ENCODE assay signal across 9 cellular contexts in genomic region chrX:38717871-38718270, GRCh38.
DNase-seq lines count a peak whose midpoint lies in the region; ATAC-seq and TF ChIP-seq lines count a peak whose summit lies in the region.
"Had no signal": no experiment of that assay in that cellular context is flagged by ENCODE, and none has a peak within 500 bp of the region (broad histone marks: within the 10 kb centered on the region; RNA-seq: fewer than 3 reads in every experiment).

No MANE protein-coding gene starts in this region.

- no peak overlapping the region for H3K27ac ChIP-seq in body of pancreas
- no peak overlapping the region for H3K27ac ChIP-seq in PC-9
- H3K27ac ChIP-seq: BLaER1 had no signal

- no peak for TF ChIP-seq POLR2A in body of pancreas (IDR thresholded peaks at IDR 0.05)

- peak; percentile 1 for DNase-seq in NCI-H146 (lab: John Stamatoyannopoulos, UW)
- DNase-seq in NCI-H146 treated with DMSO at 0.1 percent for 48 hours (lab: John Stamatoyannopoulos, UW; ENCODE audit: unreplicated experiment), result no peak
- DNase-seq in body of pancreas, result peak in 2 of 4 donors; percentile 4 to 11
- DNase-seq in non-pigmented ciliary epithelial cell (ENCODE audit: low read depth), result peak; percentile 1
- no peak for DNase-seq in PC-9

- intact Hi-C loops in body of pancreas (cut with DNase I), result no loop called here
- intact Hi-C loops in PC-9 (cut with micrococcal nuclease; ENCODE audit: unreplicated experiment), result no loop called here

- BruUV-seq in PC-9 (replicated peaks; lab: Mats Ljungman, UMichigan), result no TSS peak

- CTCF ChIA-PET in PC-9 (lab: Charles Lee), result no interaction called here

- H3K27me3 ChIP-seq in body of pancreas (no peaks in the 10 kb centered on the region), PC-9 (ENCODE audit: insufficient read depth, low read depth) (no peaks in the 10 kb centered on the region)
- H3K27me3 ChIP-seq: BLaER1 had no signal

- POLR2A ChIA-PET in PC-9 (lab: Charles Lee; ENCODE audit: unreplicated experiment), result no interaction called here

- 7 to 11% methylated on average over 1 of the region's 1 CpG for WGBS in body of pancreas, 2 donors

- H3F3A ChIP-seq in PC-9 (ENCODE audit: insufficient read depth, low read depth), result no peaks in the 10 kb centered on the region

- TF ChIP-seq CTCF in LNCAP (IDR thresholded peaks at IDR 0.05) (peak; percentile 43; the same call in 1 of the 2 replicates), body of pancreas (IDR thresholded peaks at IDR 0.05) (peak in 4 of 7 experiments; percentile 19 to 41 (median 22)), PC-9 (conservative IDR thresholded peaks at IDR 0.05) (no peak)

- H3K4me2 ChIP-seq in PC-9, result no peak overlapping the region
- H3K4me2 ChIP-seq: BLaER1 had no signal

- no peak overlapping the region for H2AFZ ChIP-seq in PC-9

- H3K9me3 ChIP-seq in body of pancreas (no peaks in the 10 kb centered on the region), PC-9 (ENCODE audit: insufficient read depth, low read depth) (no peaks in the 10 kb centered on the region)
- H3K9me3 ChIP-seq: BLaER1 had no signal

- H3K9me2 ChIP-seq in PC-9 (ENCODE audit: insufficient read depth), result no peaks in the 10 kb centered on the region

- H3K4me3 ChIP-seq in body of pancreas (no peak overlapping the region), PC-9 (no peak overlapping the region)
- H3K4me3 ChIP-seq: BLaER1 had no signal

- H3K4me1 ChIP-seq in body of pancreas, result no peaks in the 10 kb centered on the region
- H3K4me1 ChIP-seq in PC-9 (replicated peaks; ENCODE audit: insufficient read depth), result no peaks in the 10 kb centered on the region
- H3K4me1 ChIP-seq: BLaER1 had no signal

- no peaks in the 10 kb centered on the region for H4K20me1 ChIP-seq in PC-9 (ENCODE audit: insufficient read depth)
- H4K20me1 ChIP-seq: BLaER1 had no signal

- H3K36me3 ChIP-seq in body of pancreas (replicated peaks in 1 of 2; ENCODE audit: insufficient read depth in 1 of 2, low read depth in 2 of 2) (no peaks in the 10 kb centered on the region), PC-9 (ENCODE audit: low read depth) (no peaks in the 10 kb centered on the region)
- H3K36me3 ChIP-seq: BLaER1 had no signal

- no peaks in the 10 kb centered on the region for H3K79me2 ChIP-seq in PC-9 (ENCODE audit: low read depth)

- ATAC-seq in body of pancreas (no peak), HG02623 (IDR thresholded peaks at IDR 0.05; ENCODE audit: unreplicated experiment) (no peak), GM19452 (IDR thresholded peaks at IDR 0.05; ENCODE audit: unreplicated experiment) (no peak)

Comparison
In these comparisons a context has a peak if more than half of its experiments do, and no peak if none do; other contexts are left out.
1. DNase-seq: peak in NCI-H146 (single experiment) and non-pigmented ciliary epithelial cell (single experiment); none in NCI-H146 treated with DMSO at 0.1 percent for 48 hours (single experiment) and PC-9 (0 of 2).